ENCODE assay signal across 8 cellular contexts in genomic region chr11:43920598-43921419, GRCh38. TPM values are rescaled to one million over a fixed set of nuclear protein-coding genes. Genes with fewer than 3 reads are reported as not detected.
DNase-seq lines count a peak whose midpoint lies in the region; ATAC-seq and TF ChIP-seq lines count a peak whose summit lies in the region.

No MANE protein-coding gene starts in this region.

- ATAC-seq in body of pancreas = peak; percentile 84
- peak; percentile 78 to 89 (median 85) for ATAC-seq in right lobe of liver

- no peaks in the 10 kb centered on the region for H4K20me1 ChIP-seq in MM.1S (ENCODE audit: insufficient read depth, low read length)

- no peak overlapping the region; the same call in 1 of the 2 replicates for H2AFZ ChIP-seq in MM.1S (ENCODE audit: low read length)

- H3K27me3 ChIP-seq in MM.1S (replicated peaks; ENCODE audit: insufficient read depth, low read length) = no peaks in the 10 kb centered on the region
- H3K27me3 ChIP-seq in body of pancreas = no peaks in the 10 kb centered on the region
- H3K27me3 ChIP-seq in right lobe of liver = no peaks in the 10 kb centered on the region
- no peaks in the 10 kb centered on the region for H3K27me3 ChIP-seq in vagina

- H3K36me3 ChIP-seq in MM.1S (replicated peaks; ENCODE audit: insufficient read depth, low read length) (no peaks in the 10 kb centered on the region; the same call in 1 of the 2 replicates), body of pancreas (replicated peaks in 1 of 2; ENCODE audit: insufficient read depth in 1 of 2, low read depth in 2 of 2) (peaks cover 4 to 11% of the 10 kb centered on the region in 2 donors), right lobe of liver (peaks cover 0 to 10% (median 0%) of the 10 kb centered on the region in 4 donors), vagina (peaks cover 0 to 18% of the 10 kb centered on the region in 2 donors)

- no peaks in the 10 kb centered on the region for H3K9me2 ChIP-seq in MM.1S (replicated peaks; ENCODE audit: insufficient read depth, low read length)

- peaks cover 49% of the 10 kb centered on the region for H3K4me1 ChIP-seq in MM.1S (ENCODE audit: low read length)
- no peaks in the 10 kb centered on the region for H3K4me1 ChIP-seq in body of pancreas
- peaks cover 0 to 27% (median 0%) of the 10 kb centered on the region in 4 donors for H3K4me1 ChIP-seq in right lobe of liver
- peaks cover 47% of the 10 kb centered on the region for H3K4me1 ChIP-seq in vagina

- DNase-seq in stimulated activated CD4-positive, alpha-beta T cell treated with anti-CD3 and anti-CD28 coated beads, Interleukin-15, amount 100 ng/mL, for 24 hours = peak; percentile 25
- DNase-seq in stimulated activated CD4-positive, alpha-beta T cell treated with anti-CD3 and anti-CD28 coated beads, Interleukin-2, amount 100 ng/mL, for 48 hours = no peak
- DNase-seq in MM.1S (peak; percentile 34), body of pancreas (peak in 3 of 4 donors; percentile 22 to 70 (median 66)), right lobe of liver (no peak), vagina (ENCODE audit: extremely low spot score in 2 of 2) (peak in 1 of 2 donors; percentile 99), NCI-H2196 treated with DMSO at 0.1 percent for 48 hours (lab: John Stamatoyannopoulos, UW; ENCODE audit: unreplicated experiment) (no peak), superior temporal gyrus (ENCODE audit: extremely low spot score) (no peak)

- H3K9me3 ChIP-seq in MM.1S (replicated peaks; ENCODE audit: insufficient read depth, low read length) (no peaks in the 10 kb centered on the region), body of pancreas (no peaks in the 10 kb centered on the region), right lobe of liver (no peaks in the 10 kb centered on the region), vagina (no peaks in the 10 kb centered on the region)

- 66 to 69% methylated on average over 10 of the region's 10 CpGs for WGBS in body of pancreas, 2 donors
- 45% methylated on average over 8 of the region's 10 CpGs for WGBS in right lobe of liver (ENCODE audit: insufficient coverage, low coverage, low lambda C conversion rate, missing lambda C conversion rate)

- TF ChIP-seq CTCF in MM.1S (IDR thresholded peaks at IDR 0.05; ENCODE audit: low read length) (no peak), body of pancreas (IDR thresholded peaks at IDR 0.05) (no peak), right lobe of liver (IDR thresholded peaks at IDR 0.05) (no peak), vagina (IDR thresholded peaks at IDR 0.05) (no peak)

- peak overlapping the region; percentile 95 for H3K4me2 ChIP-seq in MM.1S (ENCODE audit: low read depth, low read length)

- intact Hi-C loops in body of pancreas (cut with DNase I) = no loop called here
- intact Hi-C loops in right lobe of liver (cut with DNase I) = no loop called here
- intact Hi-C loops in vagina (cut with DNase I) = loop anchor here (1.0 to 5.0 kb wide), 2 partner anchors 21 to 86 kb away; partner anchors contain the start of gene C11orf96

- H3K4me3 ChIP-seq in MM.1S (ENCODE audit: low read length) = peak overlapping the region; percentile 70
- H3K4me3 ChIP-seq in body of pancreas = no peak overlapping the region
- no peak overlapping the region for H3K4me3 ChIP-seq in right lobe of liver
- no peak overlapping the region for H3K4me3 ChIP-seq in vagina

- TF ChIP-seq POLR2A in body of pancreas (IDR thresholded peaks at IDR 0.05) = no peak
- no peak for TF ChIP-seq POLR2A in right lobe of liver (IDR thresholded peaks at IDR 0.05)
- no peak for TF ChIP-seq POLR2A in vagina (IDR thresholded peaks at IDR 0.05)

- H3F3A ChIP-seq in MM.1S (ENCODE audit: insufficient read depth, low read length) = peaks cover 35% of the 10 kb centered on the region

- H3K79me2 ChIP-seq in MM.1S (ENCODE audit: low read length) = peaks cover 4% of the 10 kb centered on the region; the same call in 1 of the 2 replicates

- H3K27ac ChIP-seq in MM.1S (ENCODE audit: low read length) (peak overlapping the region; percentile 95), body of pancreas (peak overlapping the region in 2 of 4 donors; percentile 47 to 61), right lobe of liver (peak overlapping the region; percentile 53 to 78 (median 68)), vagina (peak overlapping the region; percentile 85)

- peak overlapping the region; percentile 62 for H3K9ac ChIP-seq in MM.1S (ENCODE audit: low read length)

RNA-seq across cellular contexts. Expression of gene C11orf96, which starts 21.6 kb away (rescaled TPM):
- 100 to 1,000 TPM in 1 of 2 donors, 10 to 100 TPM in 1; 64.9 to 184 TPM for total RNA-seq in body of pancreas
- total RNA-seq in right lobe of liver = 100 to 1,000 TPM in 1 of 6 experiments, 10 to 100 TPM in 2, 1 to 10 TPM in 3; 5.4 to 115 (median 27.7) TPM
- 202 TPM for total RNA-seq in vagina

RNA-seq across cellular contexts. Expression of gene ALKBH3, which starts 40.2 kb away (rescaled TPM):
- total RNA-seq in body of pancreas (10 to 100 TPM; 29.3 to 30.0 TPM), right lobe of liver (10 to 100 TPM; 11.2 to 20.2 (median 17.0) TPM), vagina (33.4 TPM)

Comparison
In these comparisons a context has a peak if more than half of its experiments do, and no peak if none do; other contexts are left out.
1. DNase-seq: peak in stimulated activated CD4-positive, alpha-beta T cell treated with anti-CD3 and anti-CD28 coated beads, Interleukin-15, amount 100 ng/mL, for 24 hours (single experiment), MM.1S (single experiment) and body of pancreas (3 of 4); none in stimulated activated CD4-positive, alpha-beta T cell treated with anti-CD3 and anti-CD28 coated beads, Interleukin-2, amount 100 ng/mL, for 48 hours (0 of 2), right lobe of liver (0 of 3), NCI-H2196 treated with DMSO at 0.1 percent for 48 hours (single experiment) and superior temporal gyrus (single experiment).